13 cellular contexts compared by ENCODE assay signal in the genomic region with DNA sequence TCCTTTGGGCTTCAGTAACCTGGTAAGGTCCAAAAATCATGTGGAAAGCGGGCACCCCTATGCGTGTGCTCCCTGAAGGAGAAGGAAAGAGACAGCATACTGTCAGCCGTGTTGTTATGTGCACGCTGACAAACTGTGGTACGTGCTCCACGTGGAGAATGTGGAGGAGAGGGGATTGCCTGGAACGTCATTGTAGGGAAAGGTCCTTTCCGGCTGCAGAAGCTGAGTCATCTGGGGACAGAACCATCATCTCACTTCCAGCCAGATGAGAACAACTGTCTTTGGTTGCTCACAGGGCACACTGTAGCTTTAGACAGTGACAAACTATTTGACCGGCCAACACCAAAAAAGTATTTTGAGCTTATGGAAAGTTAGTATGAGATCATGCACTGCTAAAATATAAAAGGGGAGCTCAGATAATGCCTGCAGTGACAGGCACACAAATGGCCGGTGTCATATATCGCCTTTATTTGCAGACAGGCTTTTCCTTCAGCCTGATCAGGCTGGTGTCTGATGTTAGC. TPM values are rescaled to one million over a fixed set of nuclear protein-coding genes. Genes with fewer than 3 reads are reported as not detected.
A peak's percentile ranks its signal among the peaks of the same experiment; 100 is the strongest.
DNase-seq lines count a peak whose midpoint lies in the region; ATAC-seq, FAIRE-seq and TF ChIP-seq lines count a peak whose summit lies in the region.
"Had no signal": no experiment of that assay in that cellular context is flagged by ENCODE, and none has a peak within 500 bp of the region (broad histone marks: within the 10 kb centered on the region; RNA-seq: fewer than 3 reads in every experiment).

No MANE protein-coding gene starts in this region.

- TF ChIP-seq CTCF in bronchial epithelial cell (IDR thresholded peaks at IDR 0.05; ENCODE audit: insufficient read depth, low read length, severe bottlenecking), result no peak

- no peak overlapping the region for H4K8ac ChIP-seq in trophoblast cell (ENCODE audit: low read depth, low read length)

- H2BK120ac ChIP-seq in trophoblast cell (ENCODE audit: insufficient read depth, low read length, poor library complexity), result no peak overlapping the region

- peaks cover 0 to 3% of the 10 kb centered on the region in 2 experiments for H3K4me1 ChIP-seq in trophoblast cell (ENCODE audit: control insufficient read depth in 1 of 2, insufficient read depth in 2 of 2, low read length in 2 of 2)
- H3K4me1 ChIP-seq: ascending aorta had no signal

- H3K27ac ChIP-seq in trophoblast cell (ENCODE audit: low read depth, low read length), result no peak overlapping the region
- H3K27ac ChIP-seq: ascending aorta, KMS-11, SK-N-MC had no signal

- no peak overlapping the region for H2BK5ac ChIP-seq in trophoblast cell (ENCODE audit: low read depth, low read length, poor library complexity)

- H3K9ac ChIP-seq in trophoblast cell (ENCODE audit: low read length), result no peak overlapping the region
- H3K9ac ChIP-seq: KMS-11 had no signal

- peaks cover 1% of the 10 kb centered on the region for H3K9me3 ChIP-seq in trophoblast cell (ENCODE audit: insufficient read depth, low read depth, low read length)
- no peaks in the 10 kb centered on the region for H3K9me3 ChIP-seq in MG63
- H3K9me3 ChIP-seq: ascending aorta had no signal

- no peak overlapping the region for H3K14ac ChIP-seq in trophoblast cell (ENCODE audit: low read length)

- no peaks in the 10 kb centered on the region for H3K79me2 ChIP-seq in trophoblast cell (ENCODE audit: control insufficient read depth, insufficient read depth, low read length, poor library complexity)

- no peak for ATAC-seq in GM21529 (IDR thresholded peaks at IDR 0.05; ENCODE audit: unreplicated experiment)

- no peak overlapping the region for H3K4me2 ChIP-seq in trophoblast cell (ENCODE audit: low read length)
- H3K4me2 ChIP-seq: KMS-11 had no signal

- H3K4me3 ChIP-seq in bronchial epithelial cell (ENCODE audit: low read depth, low read length) (no peak overlapping the region), trophoblast cell (ENCODE audit: low read depth, low read length) (no peak overlapping the region), MG63 (no peak overlapping the region)
- H3K4me3 ChIP-seq: ascending aorta, SK-N-MC had no signal

- no peaks in the 10 kb centered on the region for H3K79me1 ChIP-seq in trophoblast cell (ENCODE audit: low read length)

- no peaks in the 10 kb centered on the region for H3K36me3 ChIP-seq in bronchial epithelial cell (ENCODE audit: control insufficient read depth, insufficient read depth, low read length)
- H3K36me3 ChIP-seq in trophoblast cell (ENCODE audit: control insufficient read depth in 1 of 2, insufficient read depth in 2 of 2, low read length in 2 of 2), result no peaks in the 10 kb centered on the region
- no peaks in the 10 kb centered on the region for H3K36me3 ChIP-seq in MG63
- H3K36me3 ChIP-seq: ascending aorta had no signal

- H4K12ac ChIP-seq in trophoblast cell (ENCODE audit: low read depth, low read length), result no peak overlapping the region

- no CpG with 5 or more reads among the region's 11 CpGs for WGBS in trophoblast cell (ENCODE audit: extremely low coverage, insufficient coverage, insufficient read length)

- no peaks in the 10 kb centered on the region for H3K27me3 ChIP-seq in bronchial epithelial cell (ENCODE audit: control insufficient read depth, insufficient read depth, low read length)
- H3K27me3 ChIP-seq in trophoblast cell (ENCODE audit: insufficient read depth, low read length), result no peaks in the 10 kb centered on the region
- H3K27me3 ChIP-seq in MG63, result no peaks in the 10 kb centered on the region
- H3K27me3 ChIP-seq: ascending aorta had no signal

- H4K91ac ChIP-seq in trophoblast cell (ENCODE audit: low read depth, low read length), result no peak overlapping the region

- no peak for FAIRE-seq in bronchial epithelial cell (lab: Jason Lieb, UNC)

- no peak overlapping the region for H2AFZ ChIP-seq in trophoblast cell (ENCODE audit: insufficient read depth, low read length, poor library complexity)

- H2BK12ac ChIP-seq in trophoblast cell (ENCODE audit: low read length), result no peak overlapping the region

- DNase-seq in EH (ENCODE audit: low read depth) (peak; percentile 72), NCI-H146 treated with DMSO at 0.1 percent for 48 hours (lab: John Stamatoyannopoulos, UW; ENCODE audit: unreplicated experiment) (peak; percentile 50), bronchial epithelial cell (ENCODE audit: low read depth) (peak; percentile 49), trophoblast cell (peak; percentile 95), middle frontal gyrus (ENCODE audit: extremely low spot score, low spot score) (no peak), MG63 (no peak)
- DNase-seq: activated B cell treated with CpG ODN at 0.5 μM for 24 hours; CD8-positive, alpha-beta memory T cell; NCI-H2227 treated with DMSO at 0.1 percent for 48 hours had no signal

- no peak overlapping the region for H3K4ac ChIP-seq in trophoblast cell (ENCODE audit: low read depth, low read length)

- no peak overlapping the region for H3K23ac ChIP-seq in trophoblast cell (ENCODE audit: low read length)

- no peak overlapping the region for H2AK5ac ChIP-seq in trophoblast cell (ENCODE audit: low read length)

- H3K18ac ChIP-seq in trophoblast cell (ENCODE audit: low read length), result no peak overlapping the region

RNA-seq across cellular contexts. Expression of a gene that starts 38.8 kb away (rescaled TPM):
- total RNA-seq in bronchial epithelial cell, result 65.9 and 67.7 TPM in 2 replicates
- 24.4 and 24.9 TPM in 2 replicates for polyA plus RNA-seq in trophoblast cell (2013)
- total RNA-seq in MG63 (2014; rRNA removed; shearing (Covaris generic); ENCODE audit: low replicate concordance), result 27.5 and 33.1 TPM in 2 replicates
- total RNA-seq: activated B cell treated with CpG ODN at 0.5 μM for 24 hours had no signal

Comparison
In these comparisons a context has a peak if more than half of its experiments do, and no peak if none do; other contexts are left out.
1. DNase-seq: peak in EH (single experiment), NCI-H146 treated with DMSO at 0.1 percent for 48 hours (single experiment), bronchial epithelial cell (single experiment) and trophoblast cell (2 of 2); none in middle frontal gyrus (single experiment) and MG63 (single experiment).